13 cellular contexts compared by ENCODE assay signal in the genomic region with DNA sequence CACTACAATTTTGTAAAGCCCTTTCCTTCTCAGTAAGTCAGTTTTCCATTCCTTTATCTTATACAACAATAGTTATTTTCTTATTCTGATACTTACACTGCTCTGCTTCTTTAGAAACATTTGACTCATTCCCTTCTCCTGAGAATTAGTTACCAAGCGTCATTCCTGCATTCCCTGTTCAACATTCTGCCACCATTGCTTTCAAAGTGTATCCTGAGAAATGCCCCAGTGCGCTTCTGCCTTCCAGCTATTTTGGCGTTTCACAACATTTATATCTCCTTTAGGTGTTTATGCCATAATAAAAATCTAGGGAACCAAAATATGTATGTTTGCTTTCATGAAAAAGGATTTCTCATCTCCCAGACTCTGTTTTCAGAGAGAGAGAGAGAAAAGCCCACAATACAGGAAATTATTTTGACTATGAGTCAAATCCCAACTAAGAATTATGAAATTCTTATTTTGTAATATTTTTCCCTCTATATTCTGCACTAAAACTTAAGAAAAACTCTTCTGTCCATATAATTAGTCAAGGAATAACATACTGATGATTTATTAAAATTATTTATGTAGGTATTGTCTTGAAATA.
DNase-seq lines count a peak whose midpoint lies in the region; ATAC-seq, FAIRE-seq and TF ChIP-seq lines count a peak whose summit lies in the region.
"Had no signal": no experiment of that assay in that cellular context is flagged by ENCODE, and none has a peak within 500 bp of the region (broad histone marks: within the 10 kb centered on the region; RNA-seq: fewer than 3 reads in every experiment).

No MANE protein-coding gene starts in this region.

- H3K9me2 ChIP-seq in GM23248 (ENCODE audit: insufficient read depth) = no peaks in the 10 kb centered on the region

- peak overlapping the region; percentile 75 for H3K9ac ChIP-seq in GM23248

- peak overlapping the region; percentile 70 for H3K4me3 ChIP-seq in GM23248
- no peak overlapping the region for H3K4me3 ChIP-seq in esophagus squamous epithelium

- no peaks in the 10 kb centered on the region for H4K20me1 ChIP-seq in GM23248 (ENCODE audit: insufficient read depth)

- no peak overlapping the region for H3K4me3 Mint-ChIP-seq in WTC11
- H3K4me3 Mint-ChIP-seq: activated naive CD8-positive, alpha-beta T cell treated with anti-CD3 and anti-CD28 coated beads, Interleukin-2, amount 50 U/mL, for 24 hours; nephron progenitor cell; stimulated activated memory B cell treated with anti-CD40 and anti-IgM and Interleukin-4, amounts not matched to agents 10 μg/mL and 1 μg/mL and 100 μg/mL, for 72 hours had no signal

- peak overlapping the region; percentile 83 for H2AFZ ChIP-seq in GM23248

- intact Hi-C loops in esophagus squamous epithelium (cut with DNase I) = no loop called here

- H3K36me3 ChIP-seq in GM23248 (ENCODE audit: low read depth) = no peaks in the 10 kb centered on the region
- no peaks in the 10 kb centered on the region for H3K36me3 ChIP-seq in esophagus squamous epithelium

- H3K4me1 Mint-ChIP-seq in WTC11 = peaks cover 5% of the 10 kb centered on the region
- H3K4me1 Mint-ChIP-seq: nephron progenitor cell; stimulated activated memory B cell treated with anti-CD40 and anti-IgM and Interleukin-4, amounts not matched to agents 10 μg/mL and 1 μg/mL and 100 μg/mL, for 72 hours had no signal

- H3K27me3 Mint-ChIP-seq in WTC11 (ENCODE audit: low read depth) = no peaks in the 10 kb centered on the region

- in situ Hi-C loops in GM23248 (cut with MboI) = loop anchor here (10.0 to 25.0 kb wide), 4 partner anchors 121 to 551 kb away; partner anchors contain the start of gene RAP2B

- no peaks in the 10 kb centered on the region for H3K9me3 Mint-ChIP-seq in WTC11
- H3K9me3 Mint-ChIP-seq: activated CD4-positive, alpha-beta memory T cell treated with anti-CD3 and anti-CD28 coated beads, Interleukin-2, amount 10 ng/mL, durations not matched to agents 7 days and 5 days; activated naive CD8-positive, alpha-beta T cell treated with anti-CD3 and anti-CD28 coated beads, Interleukin-2, amount 50 U/mL, for 24 hours; nephron progenitor cell; stimulated activated memory B cell treated with anti-CD40 and anti-IgM and Interleukin-4, amounts not matched to agents 10 μg/mL and 1 μg/mL and 100 μg/mL, for 72 hours had no signal

- H3K36me3 Mint-ChIP-seq in WTC11 = 0 out of 2 replicates have a peak, but pooled peaks cover 3% of the 10 kb centered on the region
- H3K36me3 Mint-ChIP-seq: stimulated activated memory B cell treated with anti-CD40 and anti-IgM and Interleukin-4, amounts not matched to agents 10 μg/mL and 1 μg/mL and 100 μg/mL, for 72 hours had no signal

- POLR2A ChIA-PET in WTC11 (lab: Charles Lee) = interaction anchor here (1.0 kb wide), 1 partner anchor 118 kb away, joined by 5 read pairs; the partner anchor contains the start of gene RAP2B

- H3K27ac ChIP-seq in GM23248 (peak overlapping the region; percentile 76), esophagus squamous epithelium (peak overlapping the region in 3 of 4 donors; percentile 49 to 70 (median 54))

- FAIRE-seq in urothelium cell line (lab: Jason Lieb, UNC) = no peak

- H3K27me3 ChIP-seq in GM23248 (replicated peaks; ENCODE audit: insufficient read depth) = no peaks in the 10 kb centered on the region
- no peaks in the 10 kb centered on the region for H3K27me3 ChIP-seq in esophagus squamous epithelium

- H3K9me3 ChIP-seq in GM23248 (ENCODE audit: low read depth) = no peaks in the 10 kb centered on the region
- no peaks in the 10 kb centered on the region for H3K9me3 ChIP-seq in esophagus squamous epithelium

- no peak for TF ChIP-seq CTCF in esophagus squamous epithelium (IDR thresholded peaks at IDR 0.05)
- no peak for TF ChIP-seq CTCF in WTC11 (IDR thresholded peaks at IDR 0.05)

- peaks cover 24% of the 10 kb centered on the region for H3K4me1 ChIP-seq in GM23248 (ENCODE audit: insufficient read depth)
- H3K4me1 ChIP-seq in esophagus squamous epithelium = peaks cover 0 to 27% (median 9%) of the 10 kb centered on the region in 3 donors

- no peaks in the 10 kb centered on the region for H3K79me2 ChIP-seq in GM23248 (ENCODE audit: insufficient read depth)

- DNase-seq in GM23248 (peak; percentile 81), RPMI7951 (ENCODE audit: low read depth) (peak; percentile 39), esophagus squamous epithelium (lab: John Stamatoyannopoulos, UW) (no peak), renal cortical epithelial cell (ENCODE audit: low read depth) (peak; percentile 46), COLO829 (ENCODE audit: low spot score) (no peak), urothelium cell line (ENCODE audit: low spot score) (no peak), WTC11 (ENCODE audit: low spot score) (no peak)
- DNase-seq: DMS79 had no signal

- no peak for ATAC-seq in HG03521 (IDR thresholded peaks at IDR 0.05; ENCODE audit: unreplicated experiment)
- ATAC-seq in WTC11 = no peak

- TF ChIP-seq POLR2A in esophagus squamous epithelium (IDR thresholded peaks at IDR 0.05) = no peak

- WGBS in GM23248 (ENCODE audit: low coverage in 1 of 2, low lambda C conversion rate in 2 of 2, missing lambda C conversion rate in 2 of 2), 2 experiments = 11 to 14% methylated on average over 3 of the region's 3 CpGs
- WGBS in esophagus squamous epithelium, 2 donors = 43 to 58% methylated on average over 3 of the region's 3 CpGs

- H3K27ac Mint-ChIP-seq in WTC11 = no peak overlapping the region
- H3K27ac Mint-ChIP-seq: activated CD4-positive, alpha-beta memory T cell treated with anti-CD3 and anti-CD28 coated beads, Interleukin-2, amount 10 ng/mL, durations not matched to agents 7 days and 5 days; activated naive CD8-positive, alpha-beta T cell treated with anti-CD3 and anti-CD28 coated beads, Interleukin-2, amount 50 U/mL, for 24 hours; nephron progenitor cell; stimulated activated memory B cell treated with anti-CD40 and anti-IgM and Interleukin-4, amounts not matched to agents 10 μg/mL and 1 μg/mL and 100 μg/mL, for 72 hours had no signal

- H3K4me2 ChIP-seq in GM23248 (ENCODE audit: unreplicated experiment) = peak overlapping the region; percentile 88

- CTCF ChIA-PET in WTC11 (lab: Charles Lee) = interaction anchor here (0.6 to 1.6 kb wide), 17 partner anchors 8 to 974 kb away, joined by 3 to 19 read pairs (median 4); partner anchors contain the start of gene RAP2B

- peaks cover 23% of the 10 kb centered on the region for H3F3A ChIP-seq in GM23248 (ENCODE audit: insufficient read depth)

TF ChIP-seq in WTC11, 78 proteins besides CTCF, POLR2A, EP300 and RAD21 (continues in another document):
- TF ChIP-seq, protein P1, sequence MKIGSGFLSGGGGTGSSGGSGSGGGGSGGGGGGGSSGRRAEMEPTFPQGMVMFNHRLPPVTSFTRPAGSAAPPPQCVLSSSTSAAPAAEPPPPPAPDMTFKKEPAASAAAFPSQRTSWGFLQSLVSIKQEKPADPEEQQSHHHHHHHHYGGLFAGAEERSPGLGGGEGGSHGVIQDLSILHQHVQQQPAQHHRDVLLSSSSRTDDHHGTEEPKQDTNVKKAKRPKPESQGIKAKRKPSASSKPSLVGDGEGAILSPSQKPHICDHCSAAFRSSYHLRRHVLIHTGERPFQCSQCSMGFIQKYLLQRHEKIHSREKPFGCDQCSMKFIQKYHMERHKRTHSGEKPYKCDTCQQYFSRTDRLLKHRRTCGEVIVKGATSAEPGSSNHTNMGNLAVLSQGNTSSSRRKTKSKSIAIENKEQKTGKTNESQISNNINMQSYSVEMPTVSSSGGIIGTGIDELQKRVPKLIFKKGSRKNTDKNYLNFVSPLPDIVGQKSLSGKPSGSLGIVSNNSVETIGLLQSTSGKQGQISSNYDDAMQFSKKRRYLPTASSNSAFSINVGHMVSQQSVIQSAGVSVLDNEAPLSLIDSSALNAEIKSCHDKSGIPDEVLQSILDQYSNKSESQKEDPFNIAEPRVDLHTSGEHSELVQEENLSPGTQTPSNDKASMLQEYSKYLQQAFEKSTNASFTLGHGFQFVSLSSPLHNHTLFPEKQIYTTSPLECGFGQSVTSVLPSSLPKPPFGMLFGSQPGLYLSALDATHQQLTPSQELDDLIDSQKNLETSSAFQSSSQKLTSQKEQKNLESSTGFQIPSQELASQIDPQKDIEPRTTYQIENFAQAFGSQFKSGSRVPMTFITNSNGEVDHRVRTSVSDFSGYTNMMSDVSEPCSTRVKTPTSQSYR (CRISPR knock-in tag; IDR thresholded peaks at IDR 0.05) = no peak
- TF ChIP-seq, protein P2, sequence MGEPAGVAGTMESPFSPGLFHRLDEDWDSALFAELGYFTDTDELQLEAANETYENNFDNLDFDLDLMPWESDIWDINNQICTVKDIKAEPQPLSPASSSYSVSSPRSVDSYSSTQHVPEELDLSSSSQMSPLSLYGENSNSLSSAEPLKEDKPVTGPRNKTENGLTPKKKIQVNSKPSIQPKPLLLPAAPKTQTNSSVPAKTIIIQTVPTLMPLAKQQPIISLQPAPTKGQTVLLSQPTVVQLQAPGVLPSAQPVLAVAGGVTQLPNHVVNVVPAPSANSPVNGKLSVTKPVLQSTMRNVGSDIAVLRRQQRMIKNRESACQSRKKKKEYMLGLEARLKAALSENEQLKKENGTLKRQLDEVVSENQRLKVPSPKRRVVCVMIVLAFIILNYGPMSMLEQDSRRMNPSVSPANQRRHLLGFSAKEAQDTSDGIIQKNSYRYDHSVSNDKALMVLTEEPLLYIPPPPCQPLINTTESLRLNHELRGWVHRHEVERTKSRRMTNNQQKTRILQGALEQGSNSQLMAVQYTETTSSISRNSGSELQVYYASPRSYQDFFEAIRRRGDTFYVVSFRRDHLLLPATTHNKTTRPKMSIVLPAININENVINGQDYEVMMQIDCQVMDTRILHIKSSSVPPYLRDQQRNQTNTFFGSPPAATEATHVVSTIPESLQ (CRISPR knock-in tag; IDR thresholded peaks at IDR 0.05) = no peak
- TF ChIP-seq GRHL2 (CRISPR knock-in tag; IDR thresholded peaks at IDR 0.05; ENCODE audit: insufficient replicate concordance, severe bottlenecking) (no peak), NFATC4 (CRISPR knock-in tag; IDR thresholded peaks at IDR 0.05) (no peak), CDX4 (CRISPR knock-in tag; IDR thresholded peaks at IDR 0.05; ENCODE audit: borderline replicate concordance) (no peak), ZBTB21 (CRISPR knock-in tag; IDR thresholded peaks at IDR 0.05; ENCODE audit: borderline replicate concordance) (no peak), RELA (CRISPR knock-in tag; IDR thresholded peaks at IDR 0.05; ENCODE audit: borderline replicate concordance) (no peak), HMGA2 (CRISPR knock-in tag; IDR thresholded peaks at IDR 0.05) (no peak)
- TF ChIP-seq, protein P3, sequence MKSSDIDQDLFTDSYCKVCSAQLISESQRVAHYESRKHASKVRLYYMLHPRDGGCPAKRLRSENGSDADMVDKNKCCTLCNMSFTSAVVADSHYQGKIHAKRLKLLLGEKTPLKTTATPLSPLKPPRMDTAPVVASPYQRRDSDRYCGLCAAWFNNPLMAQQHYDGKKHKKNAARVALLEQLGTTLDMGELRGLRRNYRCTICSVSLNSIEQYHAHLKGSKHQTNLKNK (CRISPR knock-in tag; IDR thresholded peaks at IDR 0.05) = no peak

Comparison
In these comparisons a context has a peak if more than half of its experiments do, and no peak if none do; other contexts are left out.
1. DNase-seq: peak in GM23248 (single experiment), RPMI7951 (single experiment) and renal cortical epithelial cell (single experiment); none in esophagus squamous epithelium (single experiment), COLO829 (single experiment), urothelium cell line (single experiment) and WTC11 (single experiment).